Comparison of ENCODE assay signal across 9 cellular contexts in genomic region chrX:106999002-106999975, GRCh38. TPM values are rescaled to one million over a fixed set of nuclear protein-coding genes. Genes with fewer than 3 reads are reported as not detected.
DNase-seq lines count a peak whose midpoint lies in the region; TF ChIP-seq lines count a peak whose summit lies in the region.
"Had no signal": no experiment of that assay in that cellular context is flagged by ENCODE, and none has a peak within 500 bp of the region (broad histone marks: within the 10 kb centered on the region; RNA-seq: fewer than 3 reads in every experiment).

No MANE protein-coding gene starts in this region.

- DNase-seq in GM04504 (ENCODE audit: low read depth) (peak; percentile 27), NCI-H146 (lab: John Stamatoyannopoulos, UW) (peak; percentile 40), WERI-Rb-1 (peak; percentile 37), caudate nucleus (lab: John Stamatoyannopoulos, UW) (peak in 50 of 61 donors; percentile 0 to 46 (median 11)), islet precursor cell (peak; percentile 74), mesenteric fat pad (ENCODE audit: low spot score) (no peak)
- DNase-seq in stimulated activated CD4-positive, alpha-beta T cell treated with anti-CD3 and anti-CD28 coated beads, Interleukin-12 subunit alpha, Interleukin-12 subunit beta, amount 100 ng/mL, for 24 hours (ENCODE audit: low read depth in 2 of 2) = peak; percentile 0 to 24

- H3K27ac ChIP-seq in HEK293 (ENCODE audit: extremely low read depth, low read depth, low read length) = peak overlapping the region; percentile 69; the same call in 1 of the 2 replicates
- H3K27ac ChIP-seq in WERI-Rb-1 = no peak overlapping the region
- H3K27ac ChIP-seq in caudate nucleus (ENCODE audit: low read depth, low read length) = no peak overlapping the region
- H3K27ac ChIP-seq: neutrophil had no signal

- TF ChIP-seq CTCF in HEK293 (tag by site-specific recombination; IDR thresholded peaks at IDR 0.05) = peak; percentile 70
- TF ChIP-seq CTCF in WERI-Rb-1 (IDR thresholded peaks at IDR 0.05; ENCODE audit: low read depth, low read length) = peak; percentile 62

- POLR2A ChIA-PET in HEK293 (lab: Yijun Ruan, JAX) = interaction anchor here (1.0 to 1.1 kb wide), 2 partner anchors 10 to 125 kb away, joined by 3 to 4 read pairs; no protein-coding TSS in a partner anchor

- H3K4me1 ChIP-seq in HEK293 (ENCODE audit: control insufficient read depth, insufficient read depth, low read length) = no peaks in the 10 kb centered on the region

- peaks cover 0 to 6% of the 10 kb centered on the region in 2 experiments; a peak in 1 of 3 replicates for H3K36me3 ChIP-seq in HEK293 (ENCODE audit: control insufficient read depth in 2 of 2, insufficient read depth in 1 of 2, low read length in 2 of 2)
- H3K36me3 ChIP-seq in WERI-Rb-1 = no peaks in the 10 kb centered on the region
- H3K36me3 ChIP-seq: neutrophil had no signal

- CTCF ChIA-PET in HEK293 (lab: Yijun Ruan, JAX) = interaction anchor here (0.6 to 1.0 kb wide), 9 partner anchors 21 to 1314 kb away, joined by 3 to 4 read pairs (median 3); no protein-coding TSS in a partner anchor

- H3K9me3 ChIP-seq in HEK293 (ENCODE audit: control insufficient read depth, insufficient read depth, low read depth, low read length) (no peaks in the 10 kb centered on the region), WERI-Rb-1 (ENCODE audit: severe bottlenecking) (no peaks in the 10 kb centered on the region)
- H3K9me3 ChIP-seq: neutrophil had no signal

- H3K27me3 ChIP-seq in WERI-Rb-1 (ENCODE audit: insufficient read depth, low read depth, severe bottlenecking) = peaks cover 19% of the 10 kb centered on the region

- H3K4me3 ChIP-seq in HEK293 (ENCODE audit: low read depth, low read length) = peak overlapping the region; percentile 62
- peak overlapping the region; percentile 38 for H3K4me3 ChIP-seq in WERI-Rb-1 (ENCODE audit: low read depth, low read length)

TF ChIP-seq in HEK293, 187 proteins besides CTCF, POLR2A, EP300 and RAD21:
- TF ChIP-seq HOXC10 (CRISPR knock-in tag; IDR thresholded peaks at IDR 0.05) = no peak
- TF ChIP-seq ZSCAN16 (tag by site-specific recombination; IDR thresholded peaks at IDR 0.05) = no peak
- 0 out of 2 replicates have a peak, but pooled peaks have one; percentile 26 for TF ChIP-seq FEZF1 (tag by site-specific recombination; IDR thresholded peaks at IDR 0.05)
- 0 out of 2 replicates have a peak, but pooled peaks have one; percentile 30 for TF ChIP-seq ZNF76 (tag by site-specific recombination; IDR thresholded peaks at IDR 0.05; ENCODE audit: borderline replicate concordance, low read depth)
- 0 out of 2 replicates have a peak, but pooled peaks have one; percentile 15 for TF ChIP-seq ZEB2 (tag by site-specific recombination; IDR thresholded peaks at IDR 0.05)
- TF ChIP-seq ZNF214 (tag by site-specific recombination; IDR thresholded peaks at IDR 0.05; ENCODE audit: borderline replicate concordance) = no peak
- TF ChIP-seq ZNF514 (tag by site-specific recombination; IDR thresholded peaks at IDR 0.05) = no peak
- peak; percentile 46 for TF ChIP-seq OSR2 (tag by site-specific recombination; IDR thresholded peaks at IDR 0.05)
- TF ChIP-seq, protein P1, sequence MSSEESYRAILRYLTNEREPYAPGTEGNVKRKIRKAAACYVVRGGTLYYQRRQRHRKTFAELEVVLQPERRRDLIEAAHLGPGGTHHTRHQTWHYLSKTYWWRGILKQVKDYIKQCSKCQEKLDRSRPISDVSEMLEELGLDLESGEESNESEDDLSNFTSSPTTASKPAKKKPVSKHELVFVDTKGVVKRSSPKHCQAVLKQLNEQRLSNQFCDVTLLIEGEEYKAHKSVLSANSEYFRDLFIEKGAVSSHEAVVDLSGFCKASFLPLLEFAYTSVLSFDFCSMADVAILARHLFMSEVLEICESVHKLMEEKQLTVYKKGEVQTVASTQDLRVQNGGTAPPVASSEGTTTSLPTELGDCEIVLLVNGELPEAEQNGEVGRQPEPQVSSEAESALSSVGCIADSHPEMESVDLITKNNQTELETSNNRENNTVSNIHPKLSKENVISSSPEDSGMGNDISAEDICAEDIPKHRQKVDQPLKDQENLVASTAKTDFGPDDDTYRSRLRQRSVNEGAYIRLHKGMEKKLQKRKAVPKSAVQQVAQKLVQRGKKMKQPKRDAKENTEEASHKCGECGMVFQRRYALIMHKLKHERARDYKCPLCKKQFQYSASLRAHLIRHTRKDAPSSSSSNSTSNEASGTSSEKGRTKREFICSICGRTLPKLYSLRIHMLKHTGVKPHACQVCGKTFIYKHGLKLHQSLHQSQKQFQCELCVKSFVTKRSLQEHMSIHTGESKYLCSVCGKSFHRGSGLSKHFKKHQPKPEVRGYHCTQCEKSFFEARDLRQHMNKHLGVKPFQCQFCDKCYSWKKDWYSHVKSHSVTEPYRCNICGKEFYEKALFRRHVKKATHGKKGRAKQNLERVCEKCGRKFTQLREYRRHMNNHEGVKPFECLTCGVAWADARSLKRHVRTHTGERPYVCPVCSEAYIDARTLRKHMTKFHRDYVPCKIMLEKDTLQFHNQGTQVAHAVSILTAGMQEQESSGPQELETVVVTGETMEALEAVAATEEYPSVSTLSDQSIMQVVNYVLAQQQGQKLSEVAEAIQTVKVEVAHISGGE (tag by site-specific recombination; conservative IDR thresholded peaks at IDR 0.05; ENCODE audit: low read depth) = 0 out of 2 replicates have a peak, but pooled peaks have one; percentile 17
- TF ChIP-seq ZNF335 (tag by site-specific recombination; conservative IDR thresholded peaks at IDR 0.05) = peak; percentile 74
- TF ChIP-seq, protein P2, sequence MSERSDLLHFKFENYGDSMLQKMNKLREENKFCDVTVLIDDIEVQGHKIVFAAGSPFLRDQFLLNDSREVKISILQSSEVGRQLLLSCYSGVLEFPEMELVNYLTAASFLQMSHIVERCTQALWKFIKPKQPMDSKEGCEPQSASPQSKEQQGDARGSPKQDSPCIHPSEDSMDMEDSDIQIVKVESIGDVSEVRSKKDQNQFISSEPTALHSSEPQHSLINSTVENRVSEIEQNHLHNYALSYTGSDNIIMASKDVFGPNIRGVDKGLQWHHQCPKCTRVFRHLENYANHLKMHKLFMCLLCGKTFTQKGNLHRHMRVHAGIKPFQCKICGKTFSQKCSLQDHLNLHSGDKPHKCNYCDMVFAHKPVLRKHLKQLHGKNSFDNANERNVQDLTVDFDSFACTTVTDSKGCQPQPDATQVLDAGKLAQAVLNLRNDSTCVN (tag by site-specific recombination; optimal IDR thresholded peaks at IDR 0.05) = peak; percentile 65
- TF ChIP-seq ZBTB48 (tag by site-specific recombination; IDR thresholded peaks at IDR 0.05) = peak; percentile 69
- 0 out of 2 replicates have a peak, but pooled peaks have one; percentile 33 for TF ChIP-seq ZXDB (tag by site-specific recombination; IDR thresholded peaks at IDR 0.05)
- TF ChIP-seq ZNF654 (tag by site-specific recombination; IDR thresholded peaks at IDR 0.05; ENCODE audit: low read depth) = peak; percentile 40
TF ChIP-seq in HEK293: peak in this region for 10.

RNA-seq across cellular contexts. Expression of gene MORC4, which starts 0.7 kb away (rescaled TPM):
- 22.6 TPM for total RNA-seq in mesenteric fat pad
